ENCODE assay signal across 8 cellular contexts in genomic region chr20:36051318-36052116, GRCh38.
DNase-seq lines count a peak whose midpoint lies in the region; ATAC-seq lines count a peak whose summit lies in the region.

No MANE protein-coding gene starts in this region.

- H3K36me3 Mint-ChIP-seq in activated T-helper 1 cell treated with anti-CD3 and anti-CD28 coated beads, Interleukin-12 subunit alpha, Interleukin-12 subunit beta, Interleukin-2, Interleukin-4 antibody, amounts not matched to agents 30 ng/mL and 10 ng/mL and 1 ng/mL, durations not matched to agents 14 hours and 24 hours and 36 hours (ENCODE audit: low read depth): peaks cover 24% of the 10 kb centered on the region

- peak overlapping the region; percentile 54 for H3K27ac Mint-ChIP-seq in activated T-helper 1 cell treated with anti-CD3 and anti-CD28 coated beads, Interleukin-12 subunit alpha, Interleukin-12 subunit beta, Interleukin-2, Interleukin-4 antibody, amounts not matched to agents 30 ng/mL and 10 ng/mL and 1 ng/mL, durations not matched to agents 14 hours and 24 hours and 36 hours
- peak overlapping the region; percentile 95 to 96 for H3K27ac Mint-ChIP-seq in stimulated activated naive CD8-positive, alpha-beta T cell treated with anti-CD3 and anti-CD28 coated beads, Interleukin-15, amount 100 ng/mL, for 72 hours

- H3K4me3 Mint-ChIP-seq in activated T-helper 1 cell treated with anti-CD3 and anti-CD28 coated beads, Interleukin-12 subunit alpha, Interleukin-12 subunit beta, Interleukin-2, Interleukin-4 antibody, amounts not matched to agents 30 ng/mL and 10 ng/mL and 1 ng/mL, durations not matched to agents 14 hours and 24 hours and 36 hours: peak overlapping the region; percentile 97
- peak overlapping the region; percentile 83 to 90 for H3K4me3 Mint-ChIP-seq in stimulated activated naive CD8-positive, alpha-beta T cell treated with anti-CD3 and anti-CD28 coated beads, Interleukin-15, amount 100 ng/mL, for 72 hours

- H3K27me3 Mint-ChIP-seq in activated T-helper 1 cell treated with anti-CD3 and anti-CD28 coated beads, Interleukin-12 subunit alpha, Interleukin-12 subunit beta, Interleukin-2, Interleukin-4 antibody, amounts not matched to agents 30 ng/mL and 10 ng/mL and 1 ng/mL, durations not matched to agents 14 hours and 24 hours and 36 hours (ENCODE audit: insufficient read depth): peaks cover 9% of the 10 kb centered on the region
- peaks cover 8% of the 10 kb centered on the region for H3K27me3 Mint-ChIP-seq in stimulated activated naive CD8-positive, alpha-beta T cell treated with anti-CD3 and anti-CD28 coated beads, Interleukin-15, amount 100 ng/mL, for 72 hours

- ATAC-seq in stimulated activated naive CD8-positive, alpha-beta T cell treated with anti-CD3 and anti-CD28 coated beads, Interleukin-15, amount 100 ng/mL, for 72 hours: no peak
- ATAC-seq in HG03442 (IDR thresholded peaks at IDR 0.05; ENCODE audit: unreplicated experiment) (no peak), GM18858 (IDR thresholded peaks at IDR 0.05; ENCODE audit: unreplicated experiment) (no peak)

- no peaks in the 10 kb centered on the region for H3K9me3 Mint-ChIP-seq in activated T-helper 1 cell treated with anti-CD3 and anti-CD28 coated beads, Interleukin-12 subunit alpha, Interleukin-12 subunit beta, Interleukin-2, Interleukin-4 antibody, amounts not matched to agents 30 ng/mL and 10 ng/mL and 1 ng/mL, durations not matched to agents 14 hours and 24 hours and 36 hours
- no peaks in the 10 kb centered on the region for H3K9me3 Mint-ChIP-seq in stimulated activated naive CD8-positive, alpha-beta T cell treated with anti-CD3 and anti-CD28 coated beads, Interleukin-15, amount 100 ng/mL, for 72 hours

- DNase-seq in NCI-H146 (lab: John Stamatoyannopoulos, UW) (peak; percentile 25), NCI-H146 treated with DMSO at 0.1 percent for 48 hours (lab: John Stamatoyannopoulos, UW; ENCODE audit: unreplicated experiment) (no peak), hepatic stellate cell (ENCODE audit: low spot score) (no peak)
- no peak for DNase-seq in activated T-helper 1 cell treated with anti-CD3 and anti-CD28 coated beads, Interleukin-12 subunit alpha, Interleukin-12 subunit beta, Interleukin-2, Interleukin-4 antibody, amounts not matched to agents 30 ng/mL and 10 ng/mL and 1 ng/mL, durations not matched to agents 14 hours and 24 hours and 36 hours (ENCODE audit: low spot score)
- no peak for DNase-seq in stimulated activated naive CD8-positive, alpha-beta T cell treated with anti-CD3 and anti-CD28 coated beads, Interleukin-15, amount 100 ng/mL, for 72 hours

- peaks cover 33% of the 10 kb centered on the region for H3K4me1 Mint-ChIP-seq in activated T-helper 1 cell treated with anti-CD3 and anti-CD28 coated beads, Interleukin-12 subunit alpha, Interleukin-12 subunit beta, Interleukin-2, Interleukin-4 antibody, amounts not matched to agents 30 ng/mL and 10 ng/mL and 1 ng/mL, durations not matched to agents 14 hours and 24 hours and 36 hours (ENCODE audit: low read depth)
- H3K4me1 Mint-ChIP-seq in stimulated activated naive CD8-positive, alpha-beta T cell treated with anti-CD3 and anti-CD28 coated beads, Interleukin-15, amount 100 ng/mL, for 72 hours: peaks cover 37% of the 10 kb centered on the region

- intact Hi-C loops in activated T-helper 1 cell treated with anti-CD3 and anti-CD28 coated beads, Interleukin-12 subunit alpha, Interleukin-12 subunit beta, Interleukin-2, Interleukin-4 antibody, amounts not matched to agents 30 ng/mL and 10 ng/mL and 1 ng/mL, durations not matched to agents 14 hours and 24 hours and 36 hours (cut with micrococcal nuclease): loop anchor here (1.0 to 2.0 kb wide), 2 partner anchors 13 to 97 kb away; partner anchors contain the start of gene SCAND1

- no peaks in the 10 kb centered on the region for H3K9me3 ChIP-seq in iPS-18c (ENCODE audit: control insufficient read depth, insufficient read depth, low read length)

- peak overlapping the region; percentile 94 for H3K4me3 ChIP-seq in iPS-18c (ENCODE audit: insufficient read depth, low read depth, low read length)
